Comparison of ENCODE assay signal across 19 cellular contexts in the genomic region with DNA sequence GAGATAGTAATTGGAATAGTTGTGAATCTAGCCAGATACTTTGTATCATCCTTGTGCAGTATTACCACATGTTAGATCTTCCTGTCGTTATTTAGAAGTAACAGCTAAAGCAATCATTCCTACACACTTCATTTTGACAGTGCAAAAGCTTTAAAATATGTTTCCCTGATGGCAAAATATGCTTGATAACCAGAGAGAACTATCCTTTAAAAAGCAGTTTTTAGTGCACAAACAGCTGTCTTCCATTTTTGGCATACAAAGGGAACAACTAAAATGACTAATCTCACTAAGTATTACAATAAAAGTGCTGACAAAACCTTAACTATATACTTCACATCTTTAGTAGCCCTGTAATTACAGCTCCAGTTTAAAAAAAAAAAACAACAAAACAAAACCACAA.
DNase-seq lines count a peak whose midpoint lies in the region; ATAC-seq, FAIRE-seq and TF ChIP-seq lines count a peak whose summit lies in the region.
"Had no signal": no experiment of that assay in that cellular context is flagged by ENCODE, and none has a peak within 500 bp of the region (broad histone marks: within the 10 kb centered on the region; RNA-seq: fewer than 3 reads in every experiment).

No MANE protein-coding gene starts in this region.

- no peak for TF ChIP-seq POLR2A in GM18505 (IDR thresholded peaks at IDR 0.05; ENCODE audit: borderline replicate concordance, extremely low read depth, insufficient read depth, insufficient read length)

- H3K4me1 Mint-ChIP-seq in activated T-cell treated with anti-CD3 and anti-CD28 coated beads, Interleukin-2, amount 50 U/mL, for 24 hours (ENCODE audit: low read depth): peaks cover 61% of the 10 kb centered on the region

- peaks cover 15% of the 10 kb centered on the region for H3K4me1 ChIP-seq in RWPE2 (ENCODE audit: insufficient read depth, poor library complexity, severe bottlenecking)
- H3K4me1 ChIP-seq in skeletal muscle satellite cell (ENCODE audit: control insufficient read depth, insufficient read depth, low read length): peaks cover 48% of the 10 kb centered on the region

- H3K9me3 ChIP-seq in RWPE2 (ENCODE audit: severe bottlenecking): no peaks in the 10 kb centered on the region
- no peaks in the 10 kb centered on the region for H3K9me3 ChIP-seq in skeletal muscle satellite cell (replicated peaks; ENCODE audit: low read length)
- H3K9me3 ChIP-seq: ovary had no signal

- no peaks in the 10 kb centered on the region for H3K27me3 ChIP-seq in RWPE2 (ENCODE audit: insufficient read depth, poor library complexity, severe bottlenecking)
- no peaks in the 10 kb centered on the region for H3K27me3 ChIP-seq in skeletal muscle satellite cell (ENCODE audit: control insufficient read depth, insufficient read depth, low read length)
- H3K27me3 ChIP-seq: foreskin keratinocyte, ovary had no signal

- DNase-seq in activated T-cell treated with anti-CD3 and anti-CD28 coated beads, Interleukin-2, amount 50 U/mL, for 24 hours: no peak
- DNase-seq in activated T-cell treated with anti-CD3 and anti-CD28 coated beads for 4 hours (no peak), RWPE2 (ENCODE audit: low spot score) (no peak)
- DNase-seq in stimulated activated CD4-positive, alpha-beta T cell treated with anti-CD3 and anti-CD28 coated beads, Interleukin-4, amount 100 ng/mL, for 24 hours: no peak
- DNase-seq: activated CD4-positive, alpha-beta T cell treated with anti-CD3 and anti-CD28 coated beads for 1 hour; activated effector memory CD4-positive, alpha-beta T cell treated with anti-CD3 and anti-CD28 coated beads, Interleukin-2, amount 50 U/mL, for 16 hours; Calu3; foreskin keratinocyte; KG1; midbrain; NCI-H1694 treated with DMSO at 0.1 percent for 48 hours; NCI-H524 treated with DMSO at 0.1 percent for 48 hours; ovary; stimulated activated CD4-positive, alpha-beta T cell treated with anti-CD3 and anti-CD28 coated beads, Interleukin-12 subunit alpha, Interleukin-12 subunit beta, amount 100 ng/mL, for 4 hours had no signal

- peak overlapping the region; percentile 38 for H3K27ac Mint-ChIP-seq in activated T-cell treated with anti-CD3 and anti-CD28 coated beads, Interleukin-2, amount 50 U/mL, for 24 hours

- no peak for TF ChIP-seq CTCF in RWPE2 (IDR thresholded peaks at IDR 0.05; ENCODE audit: poor library complexity, severe bottlenecking)

- H3K27me3 Mint-ChIP-seq in activated T-cell treated with anti-CD3 and anti-CD28 coated beads, Interleukin-2, amount 50 U/mL, for 24 hours: no peaks in the 10 kb centered on the region

- peak overlapping the region; percentile 39 for H3K9ac ChIP-seq in skeletal muscle satellite cell (ENCODE audit: low read depth, low read length)

- H3K4me3 Mint-ChIP-seq in activated T-cell treated with anti-CD3 and anti-CD28 coated beads, Interleukin-2, amount 50 U/mL, for 24 hours: peak overlapping the region; percentile 9

- no peak for ATAC-seq in RWPE2 (ENCODE audit: low read depth)
- no peak for ATAC-seq in GM21390 (IDR thresholded peaks at IDR 0.05; ENCODE audit: unreplicated experiment)
- no peak for ATAC-seq in GM18505 (IDR thresholded peaks at IDR 0.05; ENCODE audit: unreplicated experiment)
- ATAC-seq: foreskin keratinocyte had no signal

- peak overlapping the region; percentile 75 for H3K4me2 ChIP-seq in skeletal muscle satellite cell (ENCODE audit: low read length)

- peak; percentile 87 for FAIRE-seq in endometrium (lab: Jason Lieb, UNC)
- FAIRE-seq: GM18507 had no signal

- H3K4me3 ChIP-seq in RWPE2 (ENCODE audit: severe bottlenecking): no peak overlapping the region
- peak overlapping the region; percentile 8 for H3K4me3 ChIP-seq in skeletal muscle satellite cell (ENCODE audit: low read length)
- H3K4me3 ChIP-seq: ovary had no signal

- H3K9me3 Mint-ChIP-seq in activated T-cell treated with anti-CD3 and anti-CD28 coated beads, Interleukin-2, amount 50 U/mL, for 24 hours: no peaks in the 10 kb centered on the region

- no peaks in the 10 kb centered on the region for H3K36me3 Mint-ChIP-seq in activated T-cell treated with anti-CD3 and anti-CD28 coated beads, Interleukin-2, amount 50 U/mL, for 24 hours (ENCODE audit: low read depth)

- H3K36me3 ChIP-seq in RWPE2 (ENCODE audit: low read depth) (no peaks in the 10 kb centered on the region), skeletal muscle satellite cell (ENCODE audit: insufficient read depth, low read length) (peaks cover 4% of the 10 kb centered on the region)
- H3K36me3 ChIP-seq: ovary had no signal

- H3K27ac ChIP-seq in RWPE2 (ENCODE audit: poor library complexity, severe bottlenecking): peak overlapping the region; percentile 55
- H3K27ac ChIP-seq: foreskin keratinocyte had no signal
